Comparison of ENCODE assay signal across 17 cellular contexts in the genomic region with DNA sequence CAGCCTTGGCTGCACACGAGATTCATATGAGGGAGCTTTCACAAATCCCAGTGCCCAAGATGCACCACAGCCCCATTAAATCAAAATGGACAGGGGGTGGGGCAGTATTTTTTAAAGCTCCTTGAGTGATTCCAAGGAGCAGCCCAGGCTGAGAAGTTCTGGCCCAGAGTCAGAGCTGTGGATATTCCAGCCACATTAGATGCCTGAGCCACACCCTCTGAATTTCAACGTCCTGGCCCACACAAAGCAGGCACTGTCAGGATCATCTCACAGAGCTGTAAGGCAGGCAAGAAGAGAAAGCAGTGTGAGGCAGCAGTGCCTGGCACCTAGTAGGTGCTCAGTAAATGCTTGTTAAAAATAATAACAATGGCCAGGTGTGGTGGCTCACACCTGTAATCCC. TPM values are rescaled to one million over a fixed set of nuclear protein-coding genes. Genes with fewer than 3 reads are reported as not detected.
A peak's percentile ranks its signal among the peaks of the same experiment; 100 is the strongest.
DNase-seq lines count a peak whose midpoint lies in the region; ATAC-seq, FAIRE-seq and TF ChIP-seq lines count a peak whose summit lies in the region.
"Had no signal": no experiment of that assay in that cellular context is flagged by ENCODE, and none has a peak within 500 bp of the region (broad histone marks: within the 10 kb centered on the region; RNA-seq: fewer than 3 reads in every experiment).

No MANE protein-coding gene starts in this region.

- H3K27me3 ChIP-seq in bronchial epithelial cell (ENCODE audit: control insufficient read depth, insufficient read depth, low read length) (no peaks in the 10 kb centered on the region), left lung (peaks cover 0 to 70% of the 10 kb centered on the region in 2 donors), upper lobe of left lung (no peaks in the 10 kb centered on the region)

- TF ChIP-seq POLR2A in upper lobe of left lung (IDR thresholded peaks at IDR 0.05) = no peak

- FAIRE-seq in bronchial epithelial cell (lab: Jason Lieb, UNC) = no peak

- 44 to 46% methylated on average over 2 of the region's 2 CpGs for WGBS in upper lobe of left lung, 2 donors

- H3K9me3 ChIP-seq in left lung (no peaks in the 10 kb centered on the region), upper lobe of left lung (no peaks in the 10 kb centered on the region)
- H3K9me3 ChIP-seq: SJSA1 had no signal

- no peak overlapping the region for H3K4me3 ChIP-seq in bronchial epithelial cell (ENCODE audit: low read depth, low read length)
- no peak overlapping the region for H3K4me3 ChIP-seq in left lung
- H3K4me3 ChIP-seq in upper lobe of left lung = no peak overlapping the region
- H3K4me3 ChIP-seq: SJSA1 had no signal

- no peak overlapping the region for H3K27ac ChIP-seq in left lung
- H3K27ac ChIP-seq in upper lobe of left lung = no peak overlapping the region
- H3K27ac ChIP-seq in substantia nigra (ENCODE audit: low read depth, low read length, poor library complexity, severe bottlenecking) = no peak overlapping the region
- H3K27ac ChIP-seq: SJSA1 had no signal

- H3K36me3 ChIP-seq in bronchial epithelial cell (ENCODE audit: control insufficient read depth, insufficient read depth, low read length) (no peaks in the 10 kb centered on the region), left lung (no peaks in the 10 kb centered on the region), upper lobe of left lung (no peaks in the 10 kb centered on the region)
- H3K36me3 ChIP-seq: SJSA1 had no signal

- intact Hi-C loops in left lung (cut with DNase I) = no loop called here

- H3K4me1 ChIP-seq in left lung = no peaks in the 10 kb centered on the region
- H3K4me1 ChIP-seq in upper lobe of left lung = peaks cover 0 to 7% (median 3%) of the 10 kb centered on the region in 4 donors
- H3K4me1 ChIP-seq: SJSA1 had no signal

- peak; percentile 21 for ATAC-seq in left lung
- ATAC-seq in upper lobe of left lung (ENCODE audit: low FRiP score in 2 of 2) = no peak

- TF ChIP-seq CTCF in bronchial epithelial cell (IDR thresholded peaks at IDR 0.05; ENCODE audit: insufficient read depth, low read length, severe bottlenecking) = no peak
- TF ChIP-seq CTCF in left lung (IDR thresholded peaks at IDR 0.05) = no peak
- TF ChIP-seq CTCF in upper lobe of left lung (IDR thresholded peaks at IDR 0.05) = no peak

- peak; percentile 18 for DNase-seq in LoVo (ENCODE audit: low spot score)
- DNase-seq in bronchial epithelial cell (ENCODE audit: low read depth) = peak; percentile 29
- DNase-seq in left lung = no peak
- no peak for DNase-seq in NK-92 (lab: John Stamatoyannopoulos, UW; ENCODE audit: unreplicated experiment)
- DNase-seq in upper lobe of left lung = no peak
- DNase-seq in substantia nigra (lab: John Stamatoyannopoulos, UW) = no peak
- DNase-seq in H4 (ENCODE audit: low spot score) = no peak
- DNase-seq: CD8-positive, alpha-beta memory T cell; H7; MV-4-11; NCI-H1417 treated with DMSO at 0.1 percent for 48 hours; NCI-H510A; NCI-H82; RPMI8226 had no signal

- TF ChIP-seq EP300 in upper lobe of left lung (IDR thresholded peaks at IDR 0.05) = no peak

RNA-seq across cellular contexts. Expression of gene PAX7, which starts 37.4 kb away (rescaled TPM):
- 0.13 TPM in 1 of 2 replicates, not detected in the other for total RNA-seq in bronchial epithelial cell
- not detected for total RNA-seq in left lung
- total RNA-seq in upper lobe of left lung = not detected
- 2.1 and 2.3 TPM in 2 replicates for total RNA-seq in H4 (2014; rRNA removed; shearing (Covaris generic))
- total RNA-seq: CD8-positive, alpha-beta memory T cell; HT1080; LHCN-M2; SJSA1 had no signal

Comparison
In these comparisons a context has a peak if more than half of its experiments do, and no peak if none do; other contexts are left out.
1. DNase-seq: peak in LoVo (single experiment) and bronchial epithelial cell (single experiment); none in left lung (0 of 2), NK-92 (single experiment), upper lobe of left lung (0 of 2), substantia nigra (0 of 49) and H4 (single experiment).